Comparison of ENCODE assay signal across 34 cellular contexts in the genomic region with DNA sequence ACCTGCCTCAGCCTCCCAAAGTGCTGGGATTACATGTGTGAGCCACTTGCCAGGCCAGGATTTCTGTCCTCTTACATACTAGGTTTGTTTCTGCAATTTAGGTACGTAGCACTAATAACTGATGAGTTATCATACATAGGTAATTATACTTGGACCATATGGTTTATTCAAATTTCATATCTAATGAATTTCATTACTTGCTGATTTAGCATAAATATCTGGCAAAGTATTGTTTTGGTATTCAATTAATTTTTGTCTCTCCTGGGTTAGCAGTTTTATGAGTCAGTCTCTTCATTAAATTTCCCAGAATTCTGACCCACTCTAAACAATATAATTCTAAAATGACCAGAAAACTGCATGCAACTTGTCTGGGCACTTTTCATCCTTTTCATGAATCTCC.
DNase-seq lines count a peak whose midpoint lies in the region; ATAC-seq, FAIRE-seq and TF ChIP-seq lines count a peak whose summit lies in the region.
"Had no signal": no experiment of that assay in that cellular context is flagged by ENCODE, and none has a peak within 500 bp of the region (broad histone marks: within the 10 kb centered on the region; RNA-seq: fewer than 3 reads in every experiment).

No MANE protein-coding gene starts in this region.

- H2BK120ac ChIP-seq in IMR-90 (ENCODE audit: low read depth, low read length) (no peak overlapping the region), H9 (ENCODE audit: low read depth, low read length, poor library complexity, severe bottlenecking) (no peak overlapping the region)

- no peak overlapping the region for H3K4me2 ChIP-seq in HepG2 (ENCODE audit: low read depth, low read length)
- no peak overlapping the region for H3K4me2 ChIP-seq in A549
- H3K4me2 ChIP-seq in IMR-90 (ENCODE audit: low read depth, low read length) = no peak overlapping the region
- H3K4me2 ChIP-seq in H9 (ENCODE audit: insufficient read depth, insufficient read length, low read length) = no peak overlapping the region
- H3K4me2 ChIP-seq: BLaER1; BLaER1 treated with 17β-estradiol and CSF1 and Interleukin-3, amounts not matched to agents 10 nM and 100 nM had no signal

- POLR2A ChIA-PET in HepG2 (lab: Yijun Ruan, JAX) = no interaction called here
- POLR2A ChIA-PET in A549 (lab: Yijun Ruan, JAX) = no interaction called here
- POLR2A ChIA-PET in IMR-90 (lab: Charles Lee; ENCODE audit: unreplicated experiment) = no interaction called here

- H3K18ac ChIP-seq in IMR-90 (ENCODE audit: low read depth, low read length) (no peak overlapping the region), H9 (ENCODE audit: insufficient read length, low read depth, low read length) (no peak overlapping the region)

- DNase-seq in HepG2 (ENCODE audit: low spot score) (no peak), right lobe of liver (no peak), A549 (ENCODE audit: low read depth in 1 of 2, low spot score in 1 of 2) (no peak), IMR-90 (no peak), H9 (no peak)
- DNase-seq: 8988T; ACHN; AML-193; BE2C; C1 segment of cervical spinal cord; Caco-2; Calu3; CD4-positive, alpha-beta memory T cell; CD4-positive, alpha-beta T cell; CD4-positive, CD25-positive, alpha-beta regulatory T cell; CD8-positive, alpha-beta memory T cell; CD8-positive, alpha-beta T cell; COR-L47; DMS 273 treated with DMSO at 0.1 percent for 48 hours; DMS153; DMS53; DMS79; DMS79 treated with DMSO at 0.1 percent for 48 hours; DND-41; EL had no signal

- TF ChIP-seq POLR2A in HepG2 (IDR thresholded peaks at IDR 0.05; ENCODE audit: insufficient read depth in 1 of 2, low read depth in 2 of 2, low read length in 2 of 2) (no peak), right lobe of liver (IDR thresholded peaks at IDR 0.05) (no peak), A549 (IDR thresholded peaks at IDR 0.05; ENCODE audit: low read length) (no peak), IMR-90 (IDR thresholded peaks at IDR 0.05; ENCODE audit: low read depth, low read length) (no peak)

- H3K4me3 Mint-ChIP-seq in H9 = no peak overlapping the region
- H3K4me3 Mint-ChIP-seq: B cell; CD14-positive monocyte; CD4-positive, alpha-beta memory T cell; CD4-positive, alpha-beta T cell; CD4-positive, CD25-positive, alpha-beta regulatory T cell; CD8-positive, alpha-beta memory T cell; CD8-positive, alpha-beta T cell had no signal

- TF ChIP-seq CTCF in HepG2 (CRISPR knock-in tag; IDR thresholded peaks at IDR 0.05) (no peak), right lobe of liver (IDR thresholded peaks at IDR 0.05) (no peak), A549 (IDR thresholded peaks at IDR 0.05) (no peak), IMR-90 (conservative IDR thresholded peaks at IDR 0.05; ENCODE audit: low read depth, low read length) (no peak), H9 (conservative IDR thresholded peaks at IDR 0.05) (no peak)

- FAIRE-seq in HepG2 (lab: Jason Lieb, UNC) = no peak
- no peak for FAIRE-seq in A549 (lab: Jason Lieb, UNC)
- FAIRE-seq: A204.1, D721Med had no signal

- H3K27ac Mint-ChIP-seq in H9 = no peak overlapping the region
- H3K27ac Mint-ChIP-seq: B cell; CD14-positive monocyte; CD4-positive, alpha-beta memory T cell; CD4-positive, alpha-beta T cell; CD4-positive, CD25-positive, alpha-beta regulatory T cell; CD8-positive, alpha-beta memory T cell; CD8-positive, alpha-beta T cell had no signal

- in situ Hi-C loops in HepG2 (cut with HindIII; ENCODE audit: extremely low pct_ligation_motif_present, low pct_unique_long_range_greater_than_20kb) (no loop called here), IMR-90 (cut with MboI; ENCODE audit: low sequenced_read_pairs) (no loop called here)

- no peak overlapping the region for H2AK9ac ChIP-seq in IMR-90 (replicated peaks; ENCODE audit: low read depth, low read length, poor library complexity)

- no peak overlapping the region for H4K5ac ChIP-seq in IMR-90 (ENCODE audit: low read depth, low read length)
- H4K5ac ChIP-seq in H9 (ENCODE audit: insufficient read length, low read depth, low read length) = no peak overlapping the region

- H3K4me3 ChIP-seq in HepG2 (replicated peaks in 1 of 3; ENCODE audit: insufficient read depth in 1 of 3, low read depth in 2 of 3, low read length in 3 of 3) = no peak overlapping the region
- no peak overlapping the region for H3K4me3 ChIP-seq in right lobe of liver
- no peak overlapping the region for H3K4me3 ChIP-seq in A549
- no peak overlapping the region for H3K4me3 ChIP-seq in IMR-90 (ENCODE audit: insufficient read depth, low read depth, low read length)
- H3K4me3 ChIP-seq: BLaER1; BLaER1 treated with 17β-estradiol and CSF1 and Interleukin-3, amounts not matched to agents 10 nM and 100 nM had no signal

- CTCF ChIA-PET in HepG2 (lab: Yijun Ruan, JAX; ENCODE audit: low intra/inter-chr PET ratio, low total read pairs) = no interaction called here
- CTCF ChIA-PET in A549 (lab: Yijun Ruan, JAX) = no interaction called here
- CTCF ChIA-PET in IMR-90 (lab: Yijun Ruan, JAX) = no interaction called here

- ATAC-seq in HepG2 (no peak), right lobe of liver (no peak), A549 (no peak), IMR-90 (ENCODE audit: low read depth) (no peak), HG03045 (IDR thresholded peaks at IDR 0.05; ENCODE audit: unreplicated experiment) (no peak)
- ATAC-seq: CD8-positive, alpha-beta T cell had no signal

- TF ChIP-seq RAD21 in HepG2 (CRISPR knock-in tag; IDR thresholded peaks at IDR 0.05) (no peak), A549 (conservative IDR thresholded peaks at IDR 0.05 in 1 of 2, IDR thresholded peaks at IDR 0.05 in 1 of 2) (no peak), IMR-90 (IDR thresholded peaks at IDR 0.05; ENCODE audit: low read length) (no peak)

- H4K20me1 ChIP-seq in HepG2 (ENCODE audit: insufficient read depth, low read length) (no peaks in the 10 kb centered on the region), IMR-90 (ENCODE audit: insufficient read depth, low read length) (no peaks in the 10 kb centered on the region), H9 (ENCODE audit: control insufficient read depth, insufficient read depth, insufficient read length) (no peaks in the 10 kb centered on the region)
- H4K20me1 ChIP-seq: BLaER1; BLaER1 treated with 17β-estradiol and CSF1 and Interleukin-3, amounts not matched to agents 10 nM and 100 nM had no signal

- H3K23me2 ChIP-seq in H9 (ENCODE audit: insufficient read length, low read depth, low read length, poor library complexity, severe bottlenecking) = no peaks in the 10 kb centered on the region

- H2BK20ac ChIP-seq in IMR-90 (ENCODE audit: low read depth, low read length) = no peak overlapping the region
- H2BK20ac ChIP-seq in H9 (ENCODE audit: low read depth, low read length, poor library complexity, severe bottlenecking) = no peak overlapping the region

- H3K79me1 ChIP-seq in IMR-90 (ENCODE audit: low read depth in 1 of 2, low read length in 2 of 2) (no peaks in the 10 kb centered on the region), H9 (ENCODE audit: insufficient read depth, low read depth, low read length, poor library complexity, severe bottlenecking) (no peaks in the 10 kb centered on the region)

- H3K4me1 ChIP-seq in HepG2 (ENCODE audit: insufficient read depth, low read length) (no peaks in the 10 kb centered on the region), right lobe of liver (no peaks in the 10 kb centered on the region), A549 (no peaks in the 10 kb centered on the region), IMR-90 (ENCODE audit: control insufficient read depth, insufficient read depth, low read length) (no peaks in the 10 kb centered on the region), H9 (ENCODE audit: insufficient read depth, low read length) (no peaks in the 10 kb centered on the region)
- H3K4me1 ChIP-seq: BE2C, BLaER1, Caco-2 had no signal

- intact Hi-C loops in HepG2 (cut with micrococcal nuclease; ENCODE audit: unreplicated experiment) (no loop called here), right lobe of liver (cut with DNase I) (no loop called here), IMR-90 (cut with micrococcal nuclease) (no loop called here)

- TF ChIP-seq EP300 in HepG2 (IDR thresholded peaks at IDR 0.05; ENCODE audit: low read depth in 2 of 2, low read length in 2 of 2) (no peak), HepG2 (CRISPR knock-in tag; IDR thresholded peaks at IDR 0.05; ENCODE audit: borderline replicate concordance) (no peak), A549 (IDR thresholded peaks at IDR 0.05) (no peak)

- H3K27me3 ChIP-seq in HepG2 (ENCODE audit: control insufficient read depth in 1 of 2, insufficient read depth in 2 of 2, low read length in 2 of 2) = no peaks in the 10 kb centered on the region
- H3K27me3 ChIP-seq in right lobe of liver = no peaks in the 10 kb centered on the region
- no peaks in the 10 kb centered on the region for H3K27me3 ChIP-seq in IMR-90 (ENCODE audit: control insufficient read depth, insufficient read depth, low read length)
- no peaks in the 10 kb centered on the region for H3K27me3 ChIP-seq in H9 (ENCODE audit: insufficient read depth, low read length)
- H3K27me3 ChIP-seq: BE2C; BLaER1; BLaER1 treated with 17β-estradiol and CSF1 and Interleukin-3, amounts not matched to agents 10 nM and 100 nM had no signal

- H3K14ac ChIP-seq in IMR-90 (replicated peaks; ENCODE audit: low read depth, low read length) = no peak overlapping the region
- no peak overlapping the region for H3K14ac ChIP-seq in H9 (ENCODE audit: insufficient read depth, low read length)

- peaks cover 64% of the 10 kb centered on the region for H3K9me3 ChIP-seq in HepG2 (ENCODE audit: low read length)
- no peaks in the 10 kb centered on the region for H3K9me3 ChIP-seq in right lobe of liver
- H3K9me3 ChIP-seq in A549 = no peaks in the 10 kb centered on the region
- H3K9me3 ChIP-seq in IMR-90 (ENCODE audit: control insufficient read depth, insufficient read depth, low read length) = 0 out of 2 replicates have a peak, but pooled peaks cover 2% of the 10 kb centered on the region
- H3K9me3 ChIP-seq in H9 (ENCODE audit: control insufficient read depth, low read depth, low read length) = peaks cover 33% of the 10 kb centered on the region
- H3K9me3 ChIP-seq: BE2C, BLaER1, Caco-2 had no signal

- H3K9me1 ChIP-seq in IMR-90 (ENCODE audit: insufficient read depth, low read length) = no peaks in the 10 kb centered on the region

- dilution Hi-C loops in IMR-90 (cut with HindIII; ENCODE audit: low sequenced_read_pairs, unreplicated experiment) = no loop called here

- H2BK12ac ChIP-seq in H9 (ENCODE audit: insufficient read length, low read depth, low read length) = no peak overlapping the region

- no peak overlapping the region for H2BK5ac ChIP-seq in IMR-90 (ENCODE audit: low read depth, low read length, poor library complexity, severe bottlenecking)
- no peak overlapping the region for H2BK5ac ChIP-seq in H9 (ENCODE audit: insufficient read length, low read length)

- no peak overlapping the region for H2BK15ac ChIP-seq in IMR-90 (ENCODE audit: low read depth, low read length)
- H2BK15ac ChIP-seq in H9 (ENCODE audit: low read depth, low read length) = no peak overlapping the region

- 15% methylated on average over 1 of the region's 1 CpG for WGBS in HepG2 (ENCODE audit: low lambda C conversion rate)
- 30% methylated on average over 1 of the region's 1 CpG for WGBS in right lobe of liver (ENCODE audit: insufficient coverage, low coverage, low lambda C conversion rate, missing lambda C conversion rate)
- WGBS in A549 (ENCODE audit: missing lambda C conversion rate) = 6% methylated on average over 1 of the region's 1 CpG
- WGBS in IMR-90 (ENCODE audit: extremely low coverage in 2 of 2, insufficient read length in 1 of 2), 2 experiments = no CpG with 5 or more reads among the region's 1 CpG
- no CpG with 5 or more reads among the region's 1 CpG for WGBS in H9 (ENCODE audit: extremely low coverage, insufficient read length, low lambda C conversion rate)

- peaks cover 52 to 53% of the 10 kb centered on the region in 2 experiments for H3K9me3 Mint-ChIP-seq in H9
- H3K9me3 Mint-ChIP-seq: CD4-positive, alpha-beta T cell had no signal

- H3K9ac ChIP-seq in HepG2 (ENCODE audit: insufficient read depth, low read depth, low read length) = no peak overlapping the region
- H3K9ac ChIP-seq in IMR-90 (ENCODE audit: low read depth, low read length) = no peak overlapping the region
- no peak overlapping the region for H3K9ac ChIP-seq in H9 (ENCODE audit: extremely low read depth, insufficient read length, low read length)
- H3K9ac ChIP-seq: BLaER1; BLaER1 treated with 17β-estradiol and CSF1 and Interleukin-3, amounts not matched to agents 10 nM and 100 nM had no signal

- H3K4ac ChIP-seq in IMR-90 (ENCODE audit: low read depth, low read length) (no peak overlapping the region), H9 (ENCODE audit: low read depth, low read length) (no peak overlapping the region)

- H4K91ac ChIP-seq in IMR-90 (ENCODE audit: insufficient read depth, low read depth, low read length) (no peak overlapping the region), H9 (ENCODE audit: insufficient read length, low read depth, low read length) (no peak overlapping the region)

- H3T11ph ChIP-seq in H9 (ENCODE audit: low read length) = no peak overlapping the region

- H3K27ac ChIP-seq in HepG2 (ENCODE audit: extremely low read length, insufficient read depth, low read length) = no peak overlapping the region
- H3K27ac ChIP-seq in right lobe of liver = no peak overlapping the region
- H3K27ac ChIP-seq in A549 = no peak overlapping the region
- H3K27ac ChIP-seq in IMR-90 (ENCODE audit: insufficient read depth, low read length) = no peak overlapping the region
- no peak overlapping the region for H3K27ac ChIP-seq in H9 (ENCODE audit: insufficient read length, low read depth, low read length)
- H3K27ac ChIP-seq: 22Rv1; BLaER1; BLaER1 treated with 17β-estradiol and CSF1 and Interleukin-3, amounts not matched to agents 10 nM and 100 nM; C4-2B had no signal

- H2AFZ ChIP-seq in HepG2 (ENCODE audit: low read length) = no peak overlapping the region
- no peak overlapping the region for H2AFZ ChIP-seq in IMR-90 (replicated peaks; ENCODE audit: low read length, poor library complexity)
- no peak overlapping the region for H2AFZ ChIP-seq in H9 (ENCODE audit: low read length)

- H3K36me3 Mint-ChIP-seq in H9 (ENCODE audit: insufficient read depth in 1 of 3, low read depth in 3 of 3) = peaks cover 0 to 4% (median 0%) of the 10 kb centered on the region in 3 experiments; a peak in 3 of 7 replicates
- H3K36me3 Mint-ChIP-seq: CD14-positive monocyte; CD4-positive, alpha-beta memory T cell; CD4-positive, CD25-positive, alpha-beta regulatory T cell; CD8-positive, alpha-beta memory T cell; CD8-positive, alpha-beta T cell had no signal

- H2AK5ac ChIP-seq in IMR-90 (ENCODE audit: low read depth, low read length) = no peak overlapping the region
- no peak overlapping the region for H2AK5ac ChIP-seq in H9 (ENCODE audit: insufficient read length, low read length)

- H3K4me1 Mint-ChIP-seq in H9 = no peaks in the 10 kb centered on the region
- H3K4me1 Mint-ChIP-seq: B cell; CD14-positive monocyte; CD4-positive, alpha-beta memory T cell; CD4-positive, CD25-positive, alpha-beta regulatory T cell; CD8-positive, alpha-beta memory T cell had no signal

- no peaks in the 10 kb centered on the region for H3K79me2 ChIP-seq in HepG2 (ENCODE audit: insufficient read depth, low read length)
- no peaks in the 10 kb centered on the region for H3K79me2 ChIP-seq in H9 (ENCODE audit: insufficient read depth, low read length)

- H3K27me3 Mint-ChIP-seq in H9 (ENCODE audit: low read depth) = no peaks in the 10 kb centered on the region
- H3K27me3 Mint-ChIP-seq: B cell; CD4-positive, alpha-beta memory T cell; CD4-positive, alpha-beta T cell; CD4-positive, CD25-positive, alpha-beta regulatory T cell had no signal

- BruUV-seq in HepG2 (replicated peaks; lab: Mats Ljungman, UMichigan) (no TSS peak), IMR-90 (replicated peaks; lab: Mats Ljungman, UMichigan) (no TSS peak)

- H4K8ac ChIP-seq in IMR-90 (ENCODE audit: low read depth in 2 of 2, low read length in 2 of 2) (no peak overlapping the region), H9 (replicated peaks; ENCODE audit: insufficient read length, low read depth, low read length) (no peak overlapping the region)

- H3K56ac ChIP-seq in IMR-90 (ENCODE audit: extremely low read depth, insufficient read depth, low read length) (no peak overlapping the region), H9 (ENCODE audit: insufficient read length, low read depth, low read length) (no peak overlapping the region)

- no peaks in the 10 kb centered on the region for H3K36me3 ChIP-seq in HepG2 (replicated peaks in 1 of 2; ENCODE audit: control insufficient read depth in 1 of 2, insufficient read depth in 2 of 2, low read length in 2 of 2)
- H3K36me3 ChIP-seq in right lobe of liver = no peaks in the 10 kb centered on the region
- H3K36me3 ChIP-seq in IMR-90 (ENCODE audit: control insufficient read depth, insufficient read depth, low read length) = no peaks in the 10 kb centered on the region
- H3K36me3 ChIP-seq: BE2C; BLaER1; BLaER1 treated with 17β-estradiol and CSF1 and Interleukin-3, amounts not matched to agents 10 nM and 100 nM had no signal

- H3K23ac ChIP-seq in IMR-90 (ENCODE audit: low read depth, low read length) = no peak overlapping the region
- no peak overlapping the region for H3K23ac ChIP-seq in H9 (ENCODE audit: insufficient read length, low read depth, low read length)

Comparison
In these comparisons a context has a peak if more than half of its experiments do, and no peak if none do; other contexts are left out.
1. Of the 38 proteins assayed by ChIP-seq in both HepG2 and A549: peak only in HepG2: none; only in A549: none; in both: MAFK; in neither: 37.